In genomic region chr5:154038604-154039457, GRCh38 we compare ENCODE assay signal across 8 cellular contexts. TPM values are rescaled to one million over a fixed set of nuclear protein-coding genes. Genes with fewer than 3 reads are reported as not detected.
DNase-seq lines count a peak whose midpoint lies in the region; ATAC-seq and TF ChIP-seq lines count a peak whose summit lies in the region.

TSS of gene FAM114A2 (minus strand) at chr5:154038910. CDS start at chr5:154034953, 3,957 bp downstream.
TSS of gene MFAP3 (plus strand) at chr5:154038967. CDS start at chr5:154049723, 10,756 bp downstream.

- DNase-seq in NCI-H1092 treated with DMSO at 0.1 percent for 48 hours (lab: John Stamatoyannopoulos, UW), result peak; percentile 72
- peak; percentile 85 for DNase-seq in SKM-1 treated with dmso at 0.1 percent for 144 hours (lab: John Stamatoyannopoulos, UW; ENCODE audit: unreplicated experiment)
- peak; percentile 93 for DNase-seq in glutamatergic neuron
- peak; percentile 92 for DNase-seq in osteoblast (ENCODE audit: insufficient read length, low spot score, missing footprints)
- peak; percentile 94 for DNase-seq in testis

- peak within 1 kb of the TSS; percentile 82 for H3K4me2 ChIP-seq in osteoblast (ENCODE audit: insufficient read depth, low read length)

- H3K27ac Mint-ChIP-seq in activated naive CD8-positive, alpha-beta T cell, result peak within 1 kb of the TSS; percentile 88
- H3K27ac Mint-ChIP-seq in glutamatergic neuron (ENCODE audit: unreplicated experiment), result peak within 1 kb of the TSS; percentile 95

- H3K36me3 Mint-ChIP-seq in activated naive CD8-positive, alpha-beta T cell, result peaks cover 4% of the 10 kb centered on the region
- H3K36me3 Mint-ChIP-seq in glutamatergic neuron (ENCODE audit: unreplicated experiment), result no peaks in the 10 kb centered on the region

- H3K27me3 ChIP-seq in osteoblast (ENCODE audit: insufficient read depth, low read length) (no peaks in the 10 kb centered on the region), testis (no peaks in the 10 kb centered on the region)

- WGBS in testis, 2 donors, result 0 to 1% methylated on average over 21 to 60 of the region's 60 CpGs

- peak within 1 kb of the TSS; percentile 93 for H3K4me3 Mint-ChIP-seq in activated naive CD8-positive, alpha-beta T cell
- H3K4me3 Mint-ChIP-seq in glutamatergic neuron (ENCODE audit: unreplicated experiment), result peak within 1 kb of the TSS; percentile 100

- H3K27ac ChIP-seq in osteoblast (ENCODE audit: low read depth, low read length) (peak within 1 kb of the TSS; percentile 90), testis (peak within 1 kb of the TSS; percentile 63 to 82)

- TF ChIP-seq POLR2A in GM10847 (IDR thresholded peaks at IDR 0.05; ENCODE audit: extremely low read depth, insufficient read length) (peak; percentile 95), testis (IDR thresholded peaks at IDR 0.05) (no peak)

- peaks cover 74% of the 10 kb centered on the region for H3K79me2 ChIP-seq in osteoblast (ENCODE audit: insufficient read depth, low read length)

- H3K4me1 Mint-ChIP-seq in activated naive CD8-positive, alpha-beta T cell (ENCODE audit: low read depth), result peaks cover 63% of the 10 kb centered on the region
- H3K4me1 Mint-ChIP-seq in glutamatergic neuron (ENCODE audit: low read depth, unreplicated experiment), result peaks cover 5% of the 10 kb centered on the region

- H3K4me3 ChIP-seq in osteoblast (ENCODE audit: insufficient read depth, low read length) (peak within 1 kb of the TSS; percentile 86), testis (peak within 1 kb of the TSS; percentile 81 to 83)

- TF ChIP-seq CTCF in glutamatergic neuron (IDR thresholded peaks at IDR 0.05; ENCODE audit: partially characterized antibody, unreplicated experiment), result peak; percentile 15
- TF ChIP-seq CTCF in osteoblast (IDR thresholded peaks at IDR 0.05; ENCODE audit: extremely low read depth, low read depth, low read length), result no peak
- no peak for TF ChIP-seq CTCF in testis (IDR thresholded peaks at IDR 0.05)

- no peaks in the 10 kb centered on the region for H3K27me3 Mint-ChIP-seq in activated naive CD8-positive, alpha-beta T cell
- H3K27me3 Mint-ChIP-seq in glutamatergic neuron (ENCODE audit: unreplicated experiment), result peaks cover 4% of the 10 kb centered on the region

- H3K9me3 ChIP-seq in osteoblast (ENCODE audit: low read depth, low read length), result no peaks in the 10 kb centered on the region
- H3K9me3 ChIP-seq in testis, result no peaks in the 10 kb centered on the region

- H3K4me1 ChIP-seq in osteoblast (ENCODE audit: insufficient read depth, low read length) (peaks cover 8% of the 10 kb centered on the region), testis (peaks cover 9% of the 10 kb centered on the region)

- H3K36me3 ChIP-seq in osteoblast (ENCODE audit: insufficient read depth, low read length) (no peaks in the 10 kb centered on the region), testis (ENCODE audit: low read depth, missing control alignments) (no peaks in the 10 kb centered on the region)

- H2AFZ ChIP-seq in osteoblast (ENCODE audit: low read length), result peak within 1 kb of the TSS; percentile 99

- intact Hi-C loops in testis (cut with DNase I; ENCODE audit: low total_unique reads), result no loop called here

- peaks cover 10% of the 10 kb centered on the region for H4K20me1 ChIP-seq in osteoblast (ENCODE audit: insufficient read depth, low read length)

- ATAC-seq in HG02623 (IDR thresholded peaks at IDR 0.05; ENCODE audit: unreplicated experiment), result peak; percentile 97

- H3K9me3 Mint-ChIP-seq in activated naive CD8-positive, alpha-beta T cell (ENCODE audit: low read depth), result no peaks in the 10 kb centered on the region
- H3K9me3 Mint-ChIP-seq in glutamatergic neuron (ENCODE audit: unreplicated experiment), result peaks cover 7% of the 10 kb centered on the region

RNA-seq across cellular contexts. Expression of gene FAM114A2, which starts in this region (rescaled TPM):
- 25.8 TPM for total RNA-seq in glutamatergic neuron (ENCODE audit: unreplicated experiment)
- 31.8 and 40.9 TPM in 2 replicates for total RNA-seq in osteoblast
- total RNA-seq in testis, result 10 to 100 TPM; 36.1 to 45.5 TPM
- polyA plus RNA-seq in testis (ENCODE audit: insufficient read depth, low read depth, low replicate concordance), result 82.1 TPM

RNA-seq across cellular contexts. Expression of gene MFAP3, which starts in this region (rescaled TPM):
- total RNA-seq in glutamatergic neuron (ENCODE audit: unreplicated experiment), result 45.3 TPM
- total RNA-seq in osteoblast, result 84.3 and 90.1 TPM in 2 replicates
- 10 to 100 TPM; 30.0 to 31.5 TPM for total RNA-seq in testis
- polyA plus RNA-seq in testis (ENCODE audit: insufficient read depth, low read depth, low replicate concordance), result 18.5 TPM

Comparison
In these comparisons a context has a peak if more than half of its experiments do, and no peak if none do; other contexts are left out.
1. Peak in every context shown above with its lines: DNase-seq, ATAC-seq, H3K4me3 ChIP-seq and H3K27ac ChIP-seq.